ENCODE assay signal across 18 cellular contexts in genomic region chr7:124801330-124801895, GRCh38. TPM values are rescaled to one million over a fixed set of nuclear protein-coding genes. Genes with fewer than 3 reads are reported as not detected.
"Had no signal": no experiment of that assay in that cellular context is flagged by ENCODE, and none has a peak within 500 bp of the region (broad histone marks: within the 10 kb centered on the region; RNA-seq: fewer than 3 reads in every experiment).

No MANE protein-coding gene starts in this region.

- H3K4me1 ChIP-seq: gastrocnemius medialis, heart right ventricle, psoas muscle, spleen, testis, transverse colon had no signal

- H3K27ac ChIP-seq: gastrocnemius medialis, heart right ventricle, neutrophil, psoas muscle, spleen, testis, transverse colon had no signal

- H3K27me3 ChIP-seq: gastrocnemius medialis, neutrophil, spleen, testis, transverse colon had no signal

- DNase-seq: effector memory CD4-positive, alpha-beta T cell; gastrocnemius medialis; heart right ventricle; hypothalamus; kidney glomerular epithelial cell; mesendoderm; naive thymus-derived CD4-positive, alpha-beta T cell; psoas muscle; retina; spleen; stimulated activated CD4-positive, alpha-beta T cell treated with anti-CD3 and anti-CD28 coated beads, Interleukin-15, amount 100 ng/mL, for 24 hours; stimulated activated CD4-positive, alpha-beta T cell treated with anti-CD3 and anti-CD28 coated beads, Interleukin-1b, Interleukin-23, amount 100 ng/mL, for 48 hours; stimulated activated CD4-positive, alpha-beta T cell treated with anti-CD3 and anti-CD28 coated beads, Interleukin-4, amount 100 ng/mL, for 4 hours; stimulated activated naive B cell treated with anti-CD40 and anti-IgM and Interleukin-4, amounts not matched to agents 10 μg/mL and 1 μg/mL and 100 μg/mL, for 72 hours; stimulated activated naive CD8-positive, alpha-beta T cell treated with anti-CD3 and anti-CD28 coated beads, Interleukin-15, amount 100 ng/mL, for 72 hours; testis; transverse colon had no signal

- H3K4me3 ChIP-seq: gastrocnemius medialis, heart right ventricle, psoas muscle, spleen, testis, transverse colon had no signal

- H3K9me3 ChIP-seq: gastrocnemius medialis, neutrophil, psoas muscle, testis, transverse colon had no signal

- H3K36me3 ChIP-seq: gastrocnemius medialis, heart right ventricle, neutrophil, spleen, transverse colon had no signal

RNA-seq across cellular contexts. Expression of gene GPR37, which starts 35.8 kb away (rescaled TPM):
- total RNA-seq: naive thymus-derived CD4-positive, alpha-beta T cell had no signal
- polyA plus RNA-seq: naive thymus-derived CD4-positive, alpha-beta T cell had no signal
